In genomic region chr15:70240082-70240481, GRCh38 we compare ENCODE assay signal across 1 cellular context.
TF ChIP-seq lines count a peak whose summit lies in the region.

No MANE protein-coding gene starts in this region.

TF ChIP-seq in GM12878, 131 proteins besides CTCF, POLR2A, EP300 and RAD21 (continued from another document and continues in another):
- TF ChIP-seq ZBTB4 (CRISPR knock-in tag; IDR thresholded peaks at IDR 0.05) = no peak
- TF ChIP-seq MXI1 (IDR thresholded peaks at IDR 0.05; ENCODE audit: low read depth, low read length) = no peak
- TF ChIP-seq CBX3 (IDR thresholded peaks at IDR 0.05; ENCODE audit: borderline replicate concordance, low read depth) = no peak
- no peak for TF ChIP-seq RUNX3 (IDR thresholded peaks at IDR 0.05; ENCODE audit: low read length)
- TF ChIP-seq SUPT20H (IDR thresholded peaks at IDR 0.05; ENCODE audit: borderline replicate concordance, control insufficient read depth, low read depth, low read length) = no peak
- TF ChIP-seq SPI1 (IDR thresholded peaks at IDR 0.05; ENCODE audit: borderline replicate concordance, insufficient read depth, low read depth, low read length) = peak; percentile 81
- no peak for TF ChIP-seq SREBF1 (IDR thresholded peaks at IDR 0.05; ENCODE audit: low read length)
- TF ChIP-seq GABPA (IDR thresholded peaks at IDR 0.05; ENCODE audit: low read depth) = no peak
- no peak for TF ChIP-seq RAD51 (IDR thresholded peaks at IDR 0.05)
- TF ChIP-seq IRF5 (IDR thresholded peaks at IDR 0.05; ENCODE audit: borderline replicate concordance) = no peak
- TF ChIP-seq BRCA1 (IDR thresholded peaks at IDR 0.05; ENCODE audit: low read depth, low read length) = no peak
- no peak for TF ChIP-seq SIX5 (IDR thresholded peaks at IDR 0.05; ENCODE audit: low read depth, low read length, severe bottlenecking)
- TF ChIP-seq EED (IDR thresholded peaks at IDR 0.05; ENCODE audit: low read depth) = 0 out of 2 replicates have a peak, but pooled peaks have one; percentile 45
- no peak for TF ChIP-seq SIN3A (IDR thresholded peaks at IDR 0.05; ENCODE audit: low read depth, low read length)
- peak; percentile 67 for TF ChIP-seq ATF7 (IDR thresholded peaks at IDR 0.05; ENCODE audit: low read depth)
- no peak for TF ChIP-seq TARDBP (IDR thresholded peaks at IDR 0.05; ENCODE audit: borderline replicate concordance)
- TF ChIP-seq ASH2L (IDR thresholded peaks at IDR 0.05; ENCODE audit: borderline replicate concordance, low read depth) = no peak
- TF ChIP-seq DPF2 (IDR thresholded peaks at IDR 0.05) = peak; percentile 55; the same call in 1 of the 2 replicates
- TF ChIP-seq RELA (IDR thresholded peaks at IDR 0.05; ENCODE audit: borderline replicate concordance, partially characterized antibody) = peak; percentile 87
- peak; percentile 72 for TF ChIP-seq SKIL (IDR thresholded peaks at IDR 0.05; ENCODE audit: low read depth, poor library complexity, severe bottlenecking)
- TF ChIP-seq WRNIP1 (IDR thresholded peaks at IDR 0.05; ENCODE audit: borderline replicate concordance, low read depth, low read length) = no peak
- no peak for TF ChIP-seq STAT3 (IDR thresholded peaks at IDR 0.05; ENCODE audit: low read depth, low read length)
- no peak for TF ChIP-seq REST (IDR thresholded peaks at IDR 0.05; ENCODE audit: low read depth, low read length)
- TF ChIP-seq RELB (IDR thresholded peaks at IDR 0.05; ENCODE audit: low read depth) = peak; percentile 82
- TF ChIP-seq MTA2 (IDR thresholded peaks at IDR 0.05; ENCODE audit: low read depth) = peak; percentile 66
- peak; percentile 81 for TF ChIP-seq IKZF1 (conservative IDR thresholded peaks at IDR 0.05)
- peak; percentile 73 for TF ChIP-seq NR2F1 (conservative IDR thresholded peaks at IDR 0.05)
- TF ChIP-seq ZBTB11 (CRISPR knock-in tag; IDR thresholded peaks at IDR 0.05) = no peak
- no peak for TF ChIP-seq BCLAF1 (IDR thresholded peaks at IDR 0.05)
- no peak for TF ChIP-seq CBFB (IDR thresholded peaks at IDR 0.05; ENCODE audit: low read depth)
- TF ChIP-seq GATAD2B (conservative IDR thresholded peaks at IDR 0.05; ENCODE audit: low read depth) = no peak
- no peak for TF ChIP-seq BACH1 (IDR thresholded peaks at IDR 0.05; ENCODE audit: borderline replicate concordance)
- TF ChIP-seq BHLHE40 (IDR thresholded peaks at IDR 0.05; ENCODE audit: borderline replicate concordance in 1 of 2, low read depth in 2 of 2, low read length in 1 of 2) = peak in 1 of 2 experiments; percentile 34; a peak in 1 of 4 replicates
- no peak for TF ChIP-seq MLLT1 (IDR thresholded peaks at IDR 0.05)
- TF ChIP-seq ZZZ3 (IDR thresholded peaks at IDR 0.05; ENCODE audit: control insufficient read depth, insufficient read length, low read depth) = no peak
- no peak for TF ChIP-seq BMI1 (IDR thresholded peaks at IDR 0.05; ENCODE audit: borderline replicate concordance)
